In the genomic region with DNA sequence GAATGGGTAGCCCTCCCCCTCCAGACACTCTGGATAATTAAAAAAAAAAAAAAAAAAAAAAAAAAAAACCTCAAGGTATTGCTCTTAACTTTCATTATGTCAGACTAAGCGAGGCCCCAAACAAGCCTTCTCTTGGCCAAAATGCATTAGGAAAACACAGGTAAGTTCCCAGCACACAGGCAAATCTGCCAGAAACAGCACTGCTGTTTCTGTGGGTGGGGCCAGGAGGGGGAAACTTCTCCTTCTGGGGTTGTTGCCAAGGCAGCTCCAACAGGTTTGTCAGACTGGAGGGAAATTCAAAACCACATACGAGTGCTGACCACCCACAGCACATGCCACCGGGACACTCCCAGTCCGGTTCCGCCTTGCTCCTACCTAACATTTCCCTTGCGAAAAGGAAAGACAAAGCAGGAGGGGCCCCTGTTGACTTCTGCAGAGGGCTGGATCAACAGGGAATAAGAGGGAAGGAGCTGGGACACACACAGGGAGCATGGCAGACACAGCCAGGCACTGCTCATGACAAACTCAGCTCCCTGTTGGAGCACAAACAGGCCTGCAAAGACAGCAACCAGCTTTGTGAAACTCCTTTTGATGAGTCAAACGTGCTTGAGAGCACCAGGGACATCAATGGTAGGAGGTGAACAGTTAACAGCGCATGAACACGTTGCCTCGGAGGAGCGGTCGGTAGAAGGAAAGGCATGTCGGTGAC, we compare ENCODE assay signal across 8 cellular contexts. TPM values are rescaled to one million over a fixed set of nuclear protein-coding genes. Genes with fewer than 3 reads are reported as not detected.
DNase-seq lines count a peak whose midpoint lies in the region; ATAC-seq, FAIRE-seq and TF ChIP-seq lines count a peak whose summit lies in the region.

No MANE protein-coding gene starts in this region.

- H3K4me3 ChIP-seq in GM06990 (replicated peaks; ENCODE audit: low read depth, low read length) (peak overlapping the region; percentile 33), endothelial cell of umbilical vein (replicated peaks in 1 of 3; ENCODE audit: insufficient read depth in 1 of 3, low read depth in 1 of 3, low read length in 3 of 3) (no peak overlapping the region), ovary (no peak overlapping the region)

- H3K27me3 ChIP-seq in GM06990 (replicated peaks; ENCODE audit: control insufficient read depth, insufficient read depth, low read length) (no peaks in the 10 kb centered on the region), endothelial cell of umbilical vein (ENCODE audit: control insufficient read depth in 2 of 2, insufficient read depth in 2 of 2, low read length in 2 of 2) (no peaks in the 10 kb centered on the region), ovary (no peaks in the 10 kb centered on the region)

- 55 to 63% (median 55%) methylated on average over 13 of the region's 13 CpGs for WGBS in ovary, 3 donors

- DNase-seq in GM06990 (ENCODE audit: extremely low read depth, insufficient read length) (peak; percentile 72), NCI-H2029 treated with DMSO at 0.1 percent for 48 hours (lab: John Stamatoyannopoulos, UW) (peak; percentile 21), endothelial cell of umbilical vein (ENCODE audit: low read depth, low spot score) (peak; percentile 64), ovary (no peak)
- DNase-seq in activated CD4-positive, alpha-beta T cell treated with anti-CD3 and anti-CD28 coated beads, Interleukin-2, amount 50 U/mL, for 4 hours = peak; percentile 56 to 66

- POLR2A ChIA-PET in endothelial cell of umbilical vein (lab: Charles Lee) = interaction anchor here (0.6 to 3.8 kb wide), 9 partner anchors 11 to 137 kb away, joined by 3 to 19 read pairs (median 5); no protein-coding TSS in a partner anchor

- H3K4me2 ChIP-seq in endothelial cell of umbilical vein (ENCODE audit: insufficient read depth, low read length) = peak overlapping the region; percentile 23

- H3K79me2 ChIP-seq in endothelial cell of umbilical vein (ENCODE audit: control insufficient read depth, insufficient read depth, low read length) = peaks cover 74% of the 10 kb centered on the region

- peaks cover 31% of the 10 kb centered on the region for H3K36me3 ChIP-seq in GM06990 (ENCODE audit: control insufficient read depth, insufficient read depth, low read length)
- H3K36me3 ChIP-seq in endothelial cell of umbilical vein (ENCODE audit: control insufficient read depth in 2 of 2, extremely low read depth in 1 of 2, insufficient read depth in 2 of 2, low read length in 2 of 2) = peaks cover 12 to 30% of the 10 kb centered on the region in 2 experiments
- H3K36me3 ChIP-seq in ovary = no peaks in the 10 kb centered on the region

- dilution Hi-C loops in endothelial cell of umbilical vein (cut with MboI; ENCODE audit: extremely low pct_ligation_motif_present, low sequenced_read_pairs) = no loop called here

- no peaks in the 10 kb centered on the region for H3K9me1 ChIP-seq in endothelial cell of umbilical vein (replicated peaks; ENCODE audit: control insufficient read depth, extremely low read depth, insufficient read depth, low read length)

- H3K9me3 ChIP-seq in endothelial cell of umbilical vein (replicated peaks; ENCODE audit: control insufficient read depth, insufficient read depth, low read length) = no peaks in the 10 kb centered on the region
- no peaks in the 10 kb centered on the region for H3K9me3 ChIP-seq in ovary

- intact Hi-C loops in endothelial cell of umbilical vein (cut with micrococcal nuclease) = loop anchor here (5.0 kb wide), 1 partner anchor 195 kb away; a partner anchor contains a TSS
- intact Hi-C loops in ovary (cut with DNase I) = loop anchor here in 1 of 4 donors (2.0 to 5.0 kb wide), 2 partner anchors 20 to 35 kb away; no protein-coding TSS in a partner anchor

- CTCF ChIA-PET in endothelial cell of umbilical vein (lab: Charles Lee) = interaction anchor here (1.4 to 5.3 kb wide), 8 partner anchors 9 to 154 kb away, joined by 3 to 56 read pairs (median 4); no protein-coding TSS in a partner anchor

- no peak for TF ChIP-seq CTCF in GM06990 (IDR thresholded peaks at IDR 0.05; ENCODE audit: insufficient read depth, low read length, poor library complexity, severe bottlenecking)
- no peak for TF ChIP-seq CTCF in endothelial cell of umbilical vein (IDR thresholded peaks at IDR 0.05; ENCODE audit: extremely low read depth in 1 of 2, insufficient read depth in 1 of 2, low read depth in 1 of 2, low read length in 2 of 2)
- no peak for TF ChIP-seq CTCF in ovary (IDR thresholded peaks at IDR 0.05)

- ATAC-seq in HG02610 (IDR thresholded peaks at IDR 0.05; ENCODE audit: unreplicated experiment) (no peak), HG03045 (IDR thresholded peaks at IDR 0.05; ENCODE audit: unreplicated experiment) (no peak), GM21390 (IDR thresholded peaks at IDR 0.05; ENCODE audit: unreplicated experiment) (no peak)

- H3K27ac ChIP-seq in endothelial cell of umbilical vein (ENCODE audit: insufficient read depth, low read depth, low read length) = peak overlapping the region; percentile 99
- peak overlapping the region; percentile 47 to 75 for H3K27ac ChIP-seq in ovary

- BruUV-seq in endothelial cell of umbilical vein (replicated peaks; lab: Mats Ljungman, UMichigan) = no TSS peak

- no peak for TF ChIP-seq EP300 in ovary (IDR thresholded peaks at IDR 0.05)

- no peaks in the 10 kb centered on the region for H4K20me1 ChIP-seq in endothelial cell of umbilical vein (replicated peaks; ENCODE audit: control insufficient read depth, extremely low read depth, insufficient read depth, low read length)

- H3K9ac ChIP-seq in endothelial cell of umbilical vein (replicated peaks; ENCODE audit: extremely low read depth, insufficient read depth, low read length) = peak overlapping the region; percentile 95

- FAIRE-seq in endothelial cell of umbilical vein (lab: Jason Lieb, UNC) = peak; percentile 73

- no peak overlapping the region for H2AFZ ChIP-seq in endothelial cell of umbilical vein (ENCODE audit: low read depth, low read length)

- peaks cover 97% of the 10 kb centered on the region for H3K4me1 ChIP-seq in endothelial cell of umbilical vein (ENCODE audit: control insufficient read depth, extremely low read depth, insufficient read depth, low read length)
- H3K4me1 ChIP-seq in ovary (ENCODE audit: insufficient read depth) = peaks cover 49% of the 10 kb centered on the region

- TF ChIP-seq POLR2A in endothelial cell of umbilical vein (IDR thresholded peaks at IDR 0.05; ENCODE audit: low read depth, low read length) (no peak), ovary (IDR thresholded peaks at IDR 0.05) (no peak)

TF ChIP-seq in endothelial cell of umbilical vein, 7 proteins besides CTCF, POLR2A, EP300 and RAD21:
- TF ChIP-seq POLR2AphosphoS5 (IDR thresholded peaks at IDR 0.05; ENCODE audit: insufficient read depth, low read depth, low read length) (peak; percentile 3), JUN (IDR thresholded peaks at IDR 0.05; ENCODE audit: borderline replicate concordance, insufficient read depth, insufficient read length, low read depth) (no peak), MYC (IDR thresholded peaks at IDR 0.05; ENCODE audit: low read depth, low read length) (peak; percentile 10), EZH2 (IDR thresholded peaks at IDR 0.05; ENCODE audit: borderline replicate concordance, low read depth, low read length, severe bottlenecking) (no peak), FOS (IDR thresholded peaks at IDR 0.05; ENCODE audit: borderline replicate concordance, insufficient read depth, low read length) (no peak)

RNA-seq across cellular contexts. Expression of a gene that starts 55.0 kb away (rescaled TPM):
- 1,331 and 1,413 TPM in 2 replicates for total RNA-seq in endothelial cell of umbilical vein
- 157 and 188 TPM in 2 replicates for polyA plus RNA-seq in endothelial cell of umbilical vein
- polyA plus RNA-seq in endothelial cell of umbilical vein (2011; cell fraction: cytosol; rRNA removed) = 377 and 396 TPM in 2 replicates
- polyA plus RNA-seq in endothelial cell of umbilical vein (2011; cell fraction: nucleus; rRNA removed) = 759 and 766 TPM in 2 replicates
- polyA plus RNA-seq in endothelial cell of umbilical vein (2012) = 496 and 585 TPM in 2 replicates
- polyA minus RNA-seq in endothelial cell of umbilical vein = 1,176 and 1,679 TPM in 2 replicates
- 42.9 TPM for polyA minus RNA-seq in endothelial cell of umbilical vein (2011; cell fraction: cytosol; rRNA and poly(A)+ RNA removed)
- 498 and 877 TPM in 2 replicates for polyA minus RNA-seq in endothelial cell of umbilical vein (2011; cell fraction: nucleus; rRNA and poly(A)+ RNA removed)
- 100 to 1,000 TPM; 128 to 452 (median 348) TPM for total RNA-seq in ovary
- polyA plus RNA-seq in ovary = 100 to 1,000 TPM; 196 to 530 TPM

Comparison
In these comparisons a context has a peak if more than half of its experiments do, and no peak if none do; other contexts are left out.
1. DNase-seq: peak in GM06990 (single experiment), NCI-H2029 treated with DMSO at 0.1 percent for 48 hours (single experiment), activated CD4-positive, alpha-beta T cell treated with anti-CD3 and anti-CD28 coated beads, Interleukin-2, amount 50 U/mL, for 4 hours (2 of 2) and endothelial cell of umbilical vein (single experiment); none in ovary (0 of 5).